ENCODE assay signal across 13 cellular contexts in genomic region chr6:53581161-53581560, GRCh38. TPM values are rescaled to one million over a fixed set of nuclear protein-coding genes. Genes with fewer than 3 reads are reported as not detected.
DNase-seq lines count a peak whose midpoint lies in the region; ATAC-seq and TF ChIP-seq lines count a peak whose summit lies in the region.
"Had no signal": no experiment of that assay in that cellular context is flagged by ENCODE, and none has a peak within 500 bp of the region (broad histone marks: within the 10 kb centered on the region; RNA-seq: fewer than 3 reads in every experiment).

No MANE protein-coding gene starts in this region.

- POLR2A ChIA-PET in CD4-positive, alpha-beta memory T cell (lab: Charles Lee; ENCODE audit: partially characterized antibody), result no interaction called here

- H3K27ac ChIP-seq in CD4-positive, alpha-beta memory T cell (ENCODE audit: low read depth, low read length), result no peak overlapping the region

- no peaks in the 10 kb centered on the region for H3K9me3 ChIP-seq in CD4-positive, alpha-beta memory T cell (ENCODE audit: control insufficient read depth in 1 of 2, low read length in 2 of 2)

- H3K27ac Mint-ChIP-seq in dendritic cell treated with granulocyte-macrophage colony-stimulating factor and Interleukin-4, amounts not matched to agents 40 ng/mL and 50 ng/mL, for 4 days, result peak overlapping the region; percentile 53
- peak overlapping the region; percentile 96 for H3K27ac Mint-ChIP-seq in nephron progenitor cell
- peak overlapping the region in 1 of 7 donors; percentile 48 for H3K27ac Mint-ChIP-seq in CD4-positive, alpha-beta memory T cell
- H3K27ac Mint-ChIP-seq: CD8-positive, alpha-beta T cell; stimulated activated naive B cell treated with anti-CD40 and anti-IgM and Interleukin-4, amounts not matched to agents 10 μg/mL and 1 μg/mL and 100 μg/mL, for 72 hours had no signal

- in situ Hi-C loops in KBM-7 (cut with MboI; ENCODE audit: low pct_unique_long_range_greater_than_20kb, low sequenced_read_pairs), result no loop called here

- intact Hi-C loops in dendritic cell treated with granulocyte-macrophage colony-stimulating factor and Interleukin-4, amounts not matched to agents 40 ng/mL and 50 ng/mL, for 4 days (cut with micrococcal nuclease), result loop anchor here (5.0 kb wide), 1 partner anchor 41 kb away; no protein-coding TSS in a partner anchor
- intact Hi-C loops in CD4-positive, alpha-beta memory T cell (cut with micrococcal nuclease), result no loop called here

- no peaks in the 10 kb centered on the region for H3K36me3 ChIP-seq in CD4-positive, alpha-beta memory T cell (ENCODE audit: insufficient read depth, low read length)

- no peaks in the 10 kb centered on the region for H3K27me3 ChIP-seq in CD4-positive, alpha-beta memory T cell (ENCODE audit: insufficient read depth, low read length)

- peaks cover 43% of the 10 kb centered on the region for H3K4me1 Mint-ChIP-seq in dendritic cell treated with granulocyte-macrophage colony-stimulating factor and Interleukin-4, amounts not matched to agents 40 ng/mL and 50 ng/mL, for 4 days (ENCODE audit: low read depth)
- peaks cover 26% of the 10 kb centered on the region for H3K4me1 Mint-ChIP-seq in nephron progenitor cell
- peaks cover 0 to 3% (median 2%) of the 10 kb centered on the region in 4 donors for H3K4me1 Mint-ChIP-seq in CD4-positive, alpha-beta memory T cell

- no peak for ATAC-seq in HG03457 (IDR thresholded peaks at IDR 0.05; ENCODE audit: unreplicated experiment)
- ATAC-seq: CD8-positive, alpha-beta T cell had no signal

- no peak overlapping the region for H3K4me3 Mint-ChIP-seq in dendritic cell treated with granulocyte-macrophage colony-stimulating factor and Interleukin-4, amounts not matched to agents 40 ng/mL and 50 ng/mL, for 4 days
- peak overlapping the region; percentile 61 for H3K4me3 Mint-ChIP-seq in nephron progenitor cell
- no peak overlapping the region for H3K4me3 Mint-ChIP-seq in CD4-positive, alpha-beta memory T cell
- H3K4me3 Mint-ChIP-seq: CD8-positive, alpha-beta T cell; naive B cell; stimulated activated naive B cell treated with anti-CD40 and anti-IgM and Interleukin-4, amounts not matched to agents 10 μg/mL and 1 μg/mL and 100 μg/mL, for 72 hours had no signal

- CTCF ChIA-PET in CD4-positive, alpha-beta memory T cell (lab: Charles Lee; ENCODE audit: partially characterized antibody), result no interaction called here

- DNase-seq in CD1c-positive myeloid dendritic cell (ENCODE audit: extremely low spot score) (peak; percentile 33), KBM-7 (peak; percentile 8), nephron progenitor cell (peak; percentile 39), NCI-H2029 (lab: John Stamatoyannopoulos, UW) (no peak), LoVo (ENCODE audit: low spot score) (no peak)
- DNase-seq in CD4-positive, alpha-beta memory T cell, result no peak
- DNase-seq: CD8-positive, alpha-beta T cell; naive B cell; NCI-H1694 treated with DMSO at 0.1 percent for 48 hours; stimulated activated naive B cell treated with anti-CD40 and anti-IgM and Interleukin-4, amounts not matched to agents 10 μg/mL and 1 μg/mL and 100 μg/mL, for 72 hours; T-helper 9 cell had no signal

- H3K4me3 ChIP-seq in CD4-positive, alpha-beta memory T cell (ENCODE audit: low read length in 2 of 2), result no peak overlapping the region

- H3K36me3 Mint-ChIP-seq in dendritic cell treated with granulocyte-macrophage colony-stimulating factor and Interleukin-4, amounts not matched to agents 40 ng/mL and 50 ng/mL, for 4 days (ENCODE audit: low read depth), result no peaks in the 10 kb centered on the region
- H3K36me3 Mint-ChIP-seq in nephron progenitor cell (ENCODE audit: low read depth), result no peaks in the 10 kb centered on the region
- no peaks in the 10 kb centered on the region for H3K36me3 Mint-ChIP-seq in CD4-positive, alpha-beta memory T cell
- H3K36me3 Mint-ChIP-seq: CD8-positive, alpha-beta T cell; naive B cell; stimulated activated naive B cell treated with anti-CD40 and anti-IgM and Interleukin-4, amounts not matched to agents 10 μg/mL and 1 μg/mL and 100 μg/mL, for 72 hours had no signal

- TF ChIP-seq CTCF in nephron progenitor cell (IDR thresholded peaks at IDR 0.05), result no peak

- H3K9me3 Mint-ChIP-seq in dendritic cell treated with granulocyte-macrophage colony-stimulating factor and Interleukin-4, amounts not matched to agents 40 ng/mL and 50 ng/mL, for 4 days, result no peaks in the 10 kb centered on the region
- no peaks in the 10 kb centered on the region for H3K9me3 Mint-ChIP-seq in nephron progenitor cell
- no peaks in the 10 kb centered on the region for H3K9me3 Mint-ChIP-seq in CD4-positive, alpha-beta memory T cell
- H3K9me3 Mint-ChIP-seq: CD8-positive, alpha-beta T cell; naive B cell; stimulated activated naive B cell treated with anti-CD40 and anti-IgM and Interleukin-4, amounts not matched to agents 10 μg/mL and 1 μg/mL and 100 μg/mL, for 72 hours had no signal

- no peaks in the 10 kb centered on the region for H3K4me1 ChIP-seq in CD4-positive, alpha-beta memory T cell (ENCODE audit: insufficient read depth, low read length)

- no peaks in the 10 kb centered on the region for H3K27me3 Mint-ChIP-seq in dendritic cell treated with granulocyte-macrophage colony-stimulating factor and Interleukin-4, amounts not matched to agents 40 ng/mL and 50 ng/mL, for 4 days
- no peaks in the 10 kb centered on the region for H3K27me3 Mint-ChIP-seq in nephron progenitor cell (ENCODE audit: low read depth, poor library complexity)
- peaks cover 0 to 2% of the 10 kb centered on the region in 2 donors for H3K27me3 Mint-ChIP-seq in CD4-positive, alpha-beta memory T cell
- H3K27me3 Mint-ChIP-seq: naive B cell; stimulated activated naive B cell treated with anti-CD40 and anti-IgM and Interleukin-4, amounts not matched to agents 10 μg/mL and 1 μg/mL and 100 μg/mL, for 72 hours had no signal

RNA-seq across cellular contexts. Expression of gene GCLC, which starts 36.3 kb away (rescaled TPM):
- 10 to 100 TPM; 39.6 to 40.9 TPM for total RNA-seq in CD4-positive, alpha-beta memory T cell
- polyA plus RNA-seq in CD4-positive, alpha-beta memory T cell, result 10 to 100 TPM in 1 of 2 donors, 1 to 10 TPM in 1; 8.8 to 10.5 TPM

Comparison
In these comparisons a context has a peak if more than half of its experiments do, and no peak if none do; other contexts are left out.
1. DNase-seq: peak in CD1c-positive myeloid dendritic cell (single experiment), KBM-7 (single experiment) and nephron progenitor cell (single experiment); none in CD4-positive, alpha-beta memory T cell (0 of 5), NCI-H2029 (single experiment) and LoVo (single experiment).